In genomic region chr14:73785834-73786631, GRCh38 we compare ENCODE assay signal across 8 cellular contexts.
DNase-seq lines count a peak whose midpoint lies in the region; ATAC-seq and TF ChIP-seq lines count a peak whose summit lies in the region.

No MANE protein-coding gene starts in this region.

- H3K27ac Mint-ChIP-seq in CD4-positive, alpha-beta memory T cell: peak overlapping the region; percentile 95 to 99 (median 97)

- peak overlapping the region; percentile 88 for H3K9ac ChIP-seq in OCI-LY1 (ENCODE audit: low read length)

- no peaks in the 10 kb centered on the region for H3K36me3 ChIP-seq in CD4-positive, alpha-beta memory T cell (ENCODE audit: insufficient read depth, low read length)
- no peaks in the 10 kb centered on the region for H3K36me3 ChIP-seq in H7 (replicated peaks; ENCODE audit: control insufficient read depth, insufficient read depth, low read length)
- peaks cover 4% of the 10 kb centered on the region for H3K36me3 ChIP-seq in OCI-LY1 (ENCODE audit: insufficient read depth, low read length)
- H3K36me3 ChIP-seq in esophagus muscularis mucosa: no peaks in the 10 kb centered on the region
- H3K36me3 ChIP-seq in muscle layer of duodenum (ENCODE audit: control insufficient read depth in 1 of 2, insufficient read depth in 2 of 2, low read length in 2 of 2): no peaks in the 10 kb centered on the region

- peaks cover 62% of the 10 kb centered on the region for H3K4me1 ChIP-seq in CD4-positive, alpha-beta memory T cell (ENCODE audit: insufficient read depth, low read length)
- H3K4me1 ChIP-seq in OCI-LY1 (ENCODE audit: insufficient read depth, low read length, severe bottlenecking) (peaks cover 57% of the 10 kb centered on the region), esophagus muscularis mucosa (peaks cover 77 to 89% (median 83%) of the 10 kb centered on the region in 4 donors), muscle layer of duodenum (ENCODE audit: control insufficient read depth in 1 of 2, insufficient read depth in 2 of 2, low read length in 2 of 2) (peaks cover 47 to 58% of the 10 kb centered on the region in 2 donors)

- POLR2A ChIA-PET in CD4-positive, alpha-beta memory T cell (lab: Charles Lee; ENCODE audit: partially characterized antibody): interaction anchor here (0.7 to 8.5 kb wide), 24 partner anchors 9 to 978 kb away, joined by 3 to 465 read pairs (median 6); partner anchors contain the start of genes ACOT2, ACOT4, ACOT6 and COQ6

- peak overlapping the region; percentile 84 for H3K27ac ChIP-seq in CD4-positive, alpha-beta memory T cell (ENCODE audit: low read depth, low read length)
- peak overlapping the region; percentile 80 for H3K27ac ChIP-seq in OCI-LY1 (ENCODE audit: low read depth, low read length, poor library complexity, severe bottlenecking)
- H3K27ac ChIP-seq in esophagus muscularis mucosa (replicated peaks in 1 of 4): peak overlapping the region; percentile 97 to 99 (median 99)
- peak overlapping the region; percentile 99 for H3K27ac ChIP-seq in muscle layer of duodenum (ENCODE audit: low read length)

- TF ChIP-seq POLR2A in esophagus muscularis mucosa (IDR thresholded peaks at IDR 0.05; ENCODE audit: low read depth): peak; percentile 76

- intact Hi-C loops in CD4-positive, alpha-beta memory T cell (cut with micrococcal nuclease): loop anchor here (1.0 to 5.0 kb wide), 6 partner anchors 15 to 74 kb away; partner anchors contain the start of gene PNMA1
- intact Hi-C loops in esophagus muscularis mucosa (cut with DNase I): loop anchor here (2.0 kb wide), 1 partner anchor 27 kb away; no protein-coding TSS in a partner anchor

- H3K9me3 Mint-ChIP-seq in CD4-positive, alpha-beta memory T cell: no peaks in the 10 kb centered on the region

- TF ChIP-seq CTCF in OCI-LY1 (IDR thresholded peaks at IDR 0.05; ENCODE audit: low read length) (peak; percentile 6; the same call in 1 of the 2 replicates), esophagus muscularis mucosa (IDR thresholded peaks at IDR 0.05) (peak in 2 of 3 experiments; percentile 8 to 51)

- peaks cover 0 to 19% of the 10 kb centered on the region in 2 donors for H3K36me3 Mint-ChIP-seq in CD4-positive, alpha-beta memory T cell

- H3K9me3 ChIP-seq in CD4-positive, alpha-beta memory T cell (ENCODE audit: control insufficient read depth in 1 of 2, low read length in 2 of 2): no peaks in the 10 kb centered on the region
- H3K9me3 ChIP-seq in OCI-LY1 (ENCODE audit: low read length) (no peaks in the 10 kb centered on the region), esophagus muscularis mucosa (no peaks in the 10 kb centered on the region), muscle layer of duodenum (ENCODE audit: control insufficient read depth in 1 of 2, low read length in 2 of 2) (no peaks in the 10 kb centered on the region)

- H4K20me1 ChIP-seq in OCI-LY1 (ENCODE audit: insufficient read depth, low read length): no peaks in the 10 kb centered on the region

- no peaks in the 10 kb centered on the region for H3K27me3 ChIP-seq in CD4-positive, alpha-beta memory T cell (ENCODE audit: insufficient read depth, low read length)
- H3K27me3 ChIP-seq in H7 (ENCODE audit: control insufficient read depth, insufficient read depth, low read length) (peaks cover 23% of the 10 kb centered on the region), OCI-LY1 (ENCODE audit: insufficient read depth, low read length) (no peaks in the 10 kb centered on the region), esophagus muscularis mucosa (no peaks in the 10 kb centered on the region), muscle layer of duodenum (ENCODE audit: low read depth, low read length) (no peaks in the 10 kb centered on the region)

- WGBS in esophagus muscularis mucosa: 0% methylated on average over 27 of the region's 35 CpGs

- DNase-seq in CD4-positive, alpha-beta memory T cell: peak; percentile 62 to 84 (median 64)
- DNase-seq in H7 (peak; percentile 58), esophagus muscularis mucosa (ENCODE audit: extremely low spot score) (peak; percentile 96), stromal cell of bone marrow (ENCODE audit: low read depth) (peak; percentile 86)
- peak; percentile 74 to 78 for DNase-seq in activated T-cell treated with anti-CD3 and anti-CD28 coated beads, Interleukin-2, amount 50 U/mL, for 48 hours

- peak overlapping the region; percentile 89 to 90 for H3K4me3 ChIP-seq in CD4-positive, alpha-beta memory T cell (ENCODE audit: low read length in 2 of 2)
- H3K4me3 ChIP-seq in H7 (ENCODE audit: insufficient read depth, low read depth, low read length) (peak overlapping the region; percentile 67), OCI-LY1 (ENCODE audit: low read depth, low read length, poor library complexity, severe bottlenecking) (peak overlapping the region; percentile 91), esophagus muscularis mucosa (peak overlapping the region; percentile 66 to 89 (median 81)), muscle layer of duodenum (ENCODE audit: low read depth in 1 of 2, low read length in 2 of 2) (peak overlapping the region; percentile 76 to 91)

- no peaks in the 10 kb centered on the region for H3F3A ChIP-seq in OCI-LY1 (ENCODE audit: insufficient read depth, low read length)

- H3K79me2 ChIP-seq in OCI-LY1 (ENCODE audit: insufficient read depth, low read length): peaks cover 52% of the 10 kb centered on the region

- no peaks in the 10 kb centered on the region for H3K9me2 ChIP-seq in OCI-LY1 (ENCODE audit: low read depth, low read length)

- peak overlapping the region; percentile 82 for H3K4me2 ChIP-seq in OCI-LY1 (ENCODE audit: low read length)

- H3K4me3 Mint-ChIP-seq in CD4-positive, alpha-beta memory T cell: peak overlapping the region; percentile 94 to 98 (median 96)

- ATAC-seq in HG02588 (IDR thresholded peaks at IDR 0.05; ENCODE audit: unreplicated experiment): no peak

- H3K4me1 Mint-ChIP-seq in CD4-positive, alpha-beta memory T cell: peaks cover 53 to 72% (median 61%) of the 10 kb centered on the region in 4 donors

- no peak overlapping the region for H2AFZ ChIP-seq in OCI-LY1 (ENCODE audit: low read length)

- H3K27me3 Mint-ChIP-seq in CD4-positive, alpha-beta memory T cell: no peaks in the 10 kb centered on the region

- TF ChIP-seq EP300 in esophagus muscularis mucosa (IDR thresholded peaks at IDR 0.05): peak; percentile 58

- CTCF ChIA-PET in CD4-positive, alpha-beta memory T cell (lab: Charles Lee; ENCODE audit: partially characterized antibody): interaction anchor here (0.9 to 6.7 kb wide), 16 partner anchors 8 to 74 kb away, joined by 3 to 75 read pairs (median 7); a partner anchor contains a TSS
